In the genomic region with DNA sequence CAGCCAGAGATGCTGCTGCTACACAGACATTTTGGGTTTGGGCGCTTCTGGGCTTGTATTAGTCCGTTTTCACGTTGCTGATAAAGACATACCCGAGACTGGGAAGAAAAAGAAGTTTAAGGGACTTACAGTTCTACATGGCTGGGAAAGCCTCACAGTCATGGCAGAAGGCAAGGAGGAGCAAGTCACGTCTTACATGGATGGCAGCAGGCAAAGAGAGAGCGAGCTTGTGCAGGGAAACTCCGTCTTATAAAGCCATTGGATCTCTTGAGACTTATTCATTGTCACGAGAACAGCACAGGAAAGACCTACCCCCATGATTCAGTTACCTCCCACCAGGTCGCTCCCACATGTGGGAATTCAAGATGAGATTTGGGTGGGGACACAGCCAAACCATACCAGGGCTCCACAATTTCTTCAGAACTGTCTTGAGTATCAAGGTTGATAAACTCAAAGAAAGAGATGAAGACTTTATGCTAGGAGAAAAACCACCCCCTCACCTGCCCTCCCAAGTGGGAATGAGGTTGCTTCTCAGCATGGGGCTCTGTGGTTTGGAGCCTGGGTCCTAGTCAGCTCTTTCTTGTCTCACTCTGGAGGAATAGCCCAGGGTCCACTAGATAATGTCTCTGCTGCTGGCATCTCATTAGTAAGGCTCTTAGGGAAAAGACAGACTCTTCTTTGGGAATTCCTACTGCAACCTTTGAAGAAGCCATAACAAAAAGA, we compare ENCODE assay signal across 6 cellular contexts.
"Had no signal": no experiment of that assay in that cellular context is flagged by ENCODE, and none has a peak within 500 bp of the region (broad histone marks: within the 10 kb centered on the region; RNA-seq: fewer than 3 reads in every experiment).

No MANE protein-coding gene starts in this region.

- H3K4me3 Mint-ChIP-seq: IgD-negative memory B cell had no signal

- FAIRE-seq: HepG2 had no signal

- H3K4me2 ChIP-seq: KMS-11 had no signal

- DNase-seq: KBM-7, KG1 had no signal

- H3K9ac ChIP-seq: KMS-11 had no signal

- H3K27ac ChIP-seq: HL-60, KMS-11 had no signal

- H3K27me3 Mint-ChIP-seq: IgD-negative memory B cell had no signal

- ATAC-seq: HepG2 had no signal

- H3K27ac Mint-ChIP-seq: IgD-negative memory B cell had no signal
